Comparison of ENCODE assay signal across 8 cellular contexts in genomic region chr10:28984431-28984830, GRCh38.
DNase-seq lines count a peak whose midpoint lies in the region; ATAC-seq and TF ChIP-seq lines count a peak whose summit lies in the region.

No MANE protein-coding gene starts in this region.

- H3K4me1 ChIP-seq in RWPE2 (ENCODE audit: insufficient read depth, poor library complexity, severe bottlenecking) (no peaks in the 10 kb centered on the region), foreskin keratinocyte (peaks cover 14% of the 10 kb centered on the region)

- CTCF ChIA-PET in activated naive CD4-positive, alpha-beta T cell treated with anti-CD3 and anti-CD28 coated beads, Interleukin-2, amount 10 ng/mL, durations not matched to agents 7 days and 5 days (lab: Charles Lee) = interaction anchor here (1.1 kb wide), 1 partner anchor 553 kb away, joined by 3 read pairs; no protein-coding TSS in a partner anchor

- H3K9me3 ChIP-seq in RWPE2 (ENCODE audit: severe bottlenecking) = no peaks in the 10 kb centered on the region

- no peak overlapping the region for H3K27ac ChIP-seq in RWPE2 (ENCODE audit: poor library complexity, severe bottlenecking)
- H3K27ac ChIP-seq in foreskin keratinocyte = peak overlapping the region; percentile 81

- H3K27ac Mint-ChIP-seq in activated naive CD4-positive, alpha-beta T cell treated with anti-CD3 and anti-CD28 coated beads, Interleukin-2, amount 10 ng/mL, durations not matched to agents 7 days and 5 days = no peak overlapping the region

- no peaks in the 10 kb centered on the region for H3K36me3 Mint-ChIP-seq in activated naive CD4-positive, alpha-beta T cell treated with anti-CD3 and anti-CD28 coated beads, Interleukin-2, amount 10 ng/mL, durations not matched to agents 7 days and 5 days

- TF ChIP-seq CTCF in RWPE2 (IDR thresholded peaks at IDR 0.05; ENCODE audit: poor library complexity, severe bottlenecking) = no peak
- TF ChIP-seq CTCF in foreskin keratinocyte (conservative IDR thresholded peaks at IDR 0.05) = no peak

- ATAC-seq in HG03139 (IDR thresholded peaks at IDR 0.05; ENCODE audit: unreplicated experiment) (peak; percentile 83), RWPE2 (ENCODE audit: low read depth) (peak; percentile 100), foreskin keratinocyte (peak; percentile 90)

- no peaks in the 10 kb centered on the region for H3K27me3 ChIP-seq in RWPE2 (ENCODE audit: insufficient read depth, poor library complexity, severe bottlenecking)
- no peaks in the 10 kb centered on the region for H3K27me3 ChIP-seq in foreskin keratinocyte

- DNase-seq in NCI-H510A treated with DMSO at 0.1 percent for 48 hours (lab: John Stamatoyannopoulos, UW) = peak; percentile 28
- no peak for DNase-seq in NCI-H510A (lab: John Stamatoyannopoulos, UW)
- DNase-seq in RWPE2 (ENCODE audit: low spot score) = peak; percentile 84
- DNase-seq in foreskin keratinocyte = peak; percentile 68 to 83
- DNase-seq in pulmonary artery endothelial cell (ENCODE audit: low read depth, low spot score) = peak; percentile 79
- no peak for DNase-seq in activated naive CD4-positive, alpha-beta T cell treated with anti-CD3 and anti-CD28 coated beads, Interleukin-2, amount 10 ng/mL, durations not matched to agents 7 days and 5 days
- DNase-seq in putamen (ENCODE audit: low spot score) = no peak

- H3K27me3 Mint-ChIP-seq in activated naive CD4-positive, alpha-beta T cell treated with anti-CD3 and anti-CD28 coated beads, Interleukin-2, amount 10 ng/mL, durations not matched to agents 7 days and 5 days = no peaks in the 10 kb centered on the region

- H3K36me3 ChIP-seq in RWPE2 (ENCODE audit: low read depth) = no peaks in the 10 kb centered on the region

- no peak overlapping the region for H3K4me3 ChIP-seq in RWPE2 (ENCODE audit: severe bottlenecking)

- H3K4me1 Mint-ChIP-seq in activated naive CD4-positive, alpha-beta T cell treated with anti-CD3 and anti-CD28 coated beads, Interleukin-2, amount 10 ng/mL, durations not matched to agents 7 days and 5 days = no peaks in the 10 kb centered on the region

- H3K9me3 Mint-ChIP-seq in activated naive CD4-positive, alpha-beta T cell treated with anti-CD3 and anti-CD28 coated beads, Interleukin-2, amount 10 ng/mL, durations not matched to agents 7 days and 5 days = no peaks in the 10 kb centered on the region

- no peak overlapping the region for H3K4me3 Mint-ChIP-seq in activated naive CD4-positive, alpha-beta T cell treated with anti-CD3 and anti-CD28 coated beads, Interleukin-2, amount 10 ng/mL, durations not matched to agents 7 days and 5 days

Comparison
In these comparisons a context has a peak if more than half of its experiments do, and no peak if none do; other contexts are left out.
1. DNase-seq: peak in NCI-H510A treated with DMSO at 0.1 percent for 48 hours (single experiment), RWPE2 (single experiment), foreskin keratinocyte (2 of 2) and pulmonary artery endothelial cell (single experiment); none in NCI-H510A (single experiment), activated naive CD4-positive, alpha-beta T cell treated with anti-CD3 and anti-CD28 coated beads, Interleukin-2, amount 10 ng/mL, durations not matched to agents 7 days and 5 days (single experiment) and putamen (single experiment).
2. Peak in every context shown above with its lines, with median percentiles within 50 percentile points of each other: ATAC-seq.